In genomic region chr9:128434340-128434739, GRCh38 we compare ENCODE assay signal across 16 cellular contexts.
"Had no signal": no experiment of that assay in that cellular context is flagged by ENCODE, and none has a peak within 500 bp of the region (broad histone marks: within the 10 kb centered on the region; RNA-seq: fewer than 3 reads in every experiment).

No MANE protein-coding gene starts in this region.

- H3K4me3 ChIP-seq: coronary artery, dorsolateral prefrontal cortex, esophagus muscularis mucosa, gastroesophageal sphincter, heart left ventricle, left lung, lower lobe of right lung had no signal

- H3K27ac ChIP-seq: coronary artery, esophagus muscularis mucosa, foreskin keratinocyte, gastroesophageal sphincter, heart left ventricle, left lung, lower lobe of right lung had no signal

- H3K36me3 ChIP-seq: left lung had no signal

- H3K4me1 ChIP-seq: foreskin keratinocyte had no signal

- H3K9me3 ChIP-seq: esophagus muscularis mucosa, gastroesophageal sphincter, heart left ventricle, left lung, lower lobe of right lung had no signal

- DNase-seq: dermis blood vessel endothelial cell; dorsolateral prefrontal cortex; effector CD4-positive, alpha-beta T cell; effector memory CD4-positive, alpha-beta T cell; foreskin keratinocyte; heart left ventricle; hippocampal formation; left cardiac atrium; left lung; left ventricle myocardium superior; lower lobe of right lung; mesendoderm; midbrain had no signal

- H3K27me3 ChIP-seq: dorsolateral prefrontal cortex, esophagus muscularis mucosa, foreskin keratinocyte, gastroesophageal sphincter, heart left ventricle, left lung had no signal
